In genomic region chrX:1355800-1356148, GRCh38 we compare ENCODE assay signal across 15 cellular contexts. TPM values are rescaled to one million over a fixed set of nuclear protein-coding genes. Genes with fewer than 3 reads are reported as not detected.
A peak's percentile ranks its signal among the peaks of the same experiment; 100 is the strongest.
DNase-seq lines count a peak whose midpoint lies in the region; ATAC-seq and TF ChIP-seq lines count a peak whose summit lies in the region.
"Had no signal": no experiment of that assay in that cellular context is flagged by ENCODE, and none has a peak within 500 bp of the region (broad histone marks: within the 10 kb centered on the region; RNA-seq: fewer than 3 reads in every experiment).

No MANE protein-coding gene starts in this region.

- no peaks in the 10 kb centered on the region for H3K79me2 ChIP-seq in OCI-LY7 (ENCODE audit: insufficient read depth, low read depth, low read length)

- POLR2A ChIA-PET in OCI-LY7 (lab: Charles Lee), result no interaction called here

- H4K20me1 ChIP-seq in OCI-LY7 (ENCODE audit: insufficient read depth, low read length), result no peaks in the 10 kb centered on the region

- intact Hi-C loops in Right ventricle myocardium inferior (cut with DNase I) (no loop called here), OCI-LY7 (cut with micrococcal nuclease; ENCODE audit: unreplicated experiment) (no loop called here), sciatic nerve (cut with DNase I) (no loop called here)

- no peaks in the 10 kb centered on the region for H3K9me2 ChIP-seq in OCI-LY7 (ENCODE audit: insufficient read depth, low read length)

- H3K27me3 ChIP-seq in right atrium auricular region (no peaks in the 10 kb centered on the region), iPS DF 6.9 (ENCODE audit: control insufficient read depth, insufficient read depth, low read length) (no peaks in the 10 kb centered on the region)
- H3K27me3 ChIP-seq: Peyer's patch had no signal

- peak; percentile 16 for ATAC-seq in Right ventricle myocardium inferior
- ATAC-seq in sciatic nerve, result peak; percentile 37
- ATAC-seq in GM21529 (IDR thresholded peaks at IDR 0.05; ENCODE audit: unreplicated experiment), result no peak

- peak overlapping the region; percentile 66 for H2AFZ ChIP-seq in OCI-LY7 (ENCODE audit: low read length)

- no TSS peak for BruUV-seq in OCI-LY7 (replicated peaks; lab: Mats Ljungman, UMichigan)

- H3K4me3 ChIP-seq in right atrium auricular region (no peak overlapping the region), OCI-LY7 (ENCODE audit: low read depth, low read length, poor library complexity, severe bottlenecking) (no peak overlapping the region), iPS DF 6.9 (ENCODE audit: low read length) (no peak overlapping the region), coronary artery (no peak overlapping the region)
- H3K4me3 ChIP-seq: Peyer's patch had no signal

- no peak for DNase-seq in Right ventricle myocardium inferior (ENCODE audit: missing footprints)
- no peak for DNase-seq in right atrium auricular region (ENCODE audit: low spot score)
- no peak for DNase-seq in OCI-LY7 (ENCODE audit: low spot score)
- DNase-seq in iPS DF 6.9 (ENCODE audit: low read depth, low spot score), result no peak
- DNase-seq in sciatic nerve (ENCODE audit: low spot score), result no peak
- DNase-seq in coronary artery (ENCODE audit: low spot score), result no peak
- DNase-seq in activated CD8-positive, alpha-beta memory T cell treated with anti-CD3 and anti-CD28 coated beads, Interleukin-2, amount 50 U/mL, for 4 hours, result no peak
- DNase-seq: activated CD4-positive, alpha-beta T cell treated with anti-CD3 and anti-CD28 coated beads, Interleukin-2, amount 50 U/mL, for 4 hours; activated T-cell treated with anti-CD3 and anti-CD28 coated beads, Interleukin-2, amount 50 U/mL, for 48 hours; effector CD8-positive, alpha-beta T cell; NCI-H2081; NCI-H526 treated with DMSO at 0.1 percent for 48 hours; Peyer's patch; stimulated activated CD4-positive, alpha-beta T cell treated with anti-CD3 and anti-CD28 coated beads, Interleukin-2, amount 100 ng/mL, for 48 hours had no signal

- H3K4me2 ChIP-seq in OCI-LY7 (ENCODE audit: low read length), result peak overlapping the region; percentile 47

- no CpG with 5 or more reads among the region's 6 CpGs for WGBS in iPS DF 6.9 (ENCODE audit: insufficient coverage, insufficient read length)

- no peak overlapping the region for H3K27ac ChIP-seq in right atrium auricular region
- peak overlapping the region; percentile 8 for H3K27ac ChIP-seq in OCI-LY7 (ENCODE audit: low read depth, low read length, poor library complexity, severe bottlenecking)
- peak overlapping the region; percentile 93 for H3K27ac ChIP-seq in iPS DF 6.9 (ENCODE audit: low read length)
- peak overlapping the region in 1 of 2 donors; percentile 3 for H3K27ac ChIP-seq in coronary artery
- H3K27ac ChIP-seq: Peyer's patch had no signal

- H3K4me1 ChIP-seq in right atrium auricular region (no peaks in the 10 kb centered on the region), OCI-LY7 (ENCODE audit: insufficient read depth, low read length, poor library complexity, severe bottlenecking) (peaks cover 11% of the 10 kb centered on the region), iPS DF 6.9 (ENCODE audit: control insufficient read depth, insufficient read depth, low read length) (peaks cover 6% of the 10 kb centered on the region)
- H3K4me1 ChIP-seq: Peyer's patch had no signal

- peaks cover 12% of the 10 kb centered on the region for H3K36me3 ChIP-seq in right atrium auricular region
- H3K36me3 ChIP-seq in OCI-LY7 (ENCODE audit: insufficient read depth, low read length), result no peaks in the 10 kb centered on the region
- H3K36me3 ChIP-seq in iPS DF 6.9 (ENCODE audit: control insufficient read depth, insufficient read depth, low read length), result no peaks in the 10 kb centered on the region

- peaks cover 6 to 9% of the 10 kb centered on the region in 2 donors for H3K9me3 ChIP-seq in right atrium auricular region
- no peaks in the 10 kb centered on the region for H3K9me3 ChIP-seq in OCI-LY7 (ENCODE audit: low read length)
- no peaks in the 10 kb centered on the region for H3K9me3 ChIP-seq in iPS DF 6.9 (ENCODE audit: control insufficient read depth, insufficient read depth, low read length)

- TF ChIP-seq CTCF in right atrium auricular region (IDR thresholded peaks at IDR 0.05) (no peak), OCI-LY7 (conservative IDR thresholded peaks at IDR 0.05; ENCODE audit: low read length) (no peak), coronary artery (IDR thresholded peaks at IDR 0.05) (no peak)

- CTCF ChIA-PET in OCI-LY7 (lab: Charles Lee; ENCODE audit: unreplicated experiment), result no interaction called here

RNA-seq across cellular contexts. Expression of gene IL3RA, which starts 19.2 kb away (rescaled TPM):
- total RNA-seq in Right ventricle myocardium inferior (8.1 TPM), right atrium auricular region (1 to 10 TPM; 2.4 to 3.2 TPM), OCI-LY7 (2022) (not detected in 2 replicates), sciatic nerve (17.5 TPM)
- total RNA-seq in OCI-LY7 (2014; rRNA removed; shearing (Covaris generic)), result not detected in 2 replicates

RNA-seq across cellular contexts. Expression of gene SLC25A6, which starts 36.1 kb away (rescaled TPM):
- 145 TPM for total RNA-seq in Right ventricle myocardium inferior
- total RNA-seq in right atrium auricular region, result 100 to 1,000 TPM; 109 to 157 TPM
- total RNA-seq in OCI-LY7 (2014; rRNA removed; shearing (Covaris generic)), result 196 and 211 TPM in 2 replicates
- 444 and 492 TPM in 2 replicates for total RNA-seq in OCI-LY7 (2022)
- total RNA-seq in sciatic nerve, result 167 TPM

Comparison
In these comparisons a context has a peak if more than half of its experiments do, and no peak if none do; other contexts are left out.
1. H3K27ac ChIP-seq: peak in OCI-LY7 (single experiment) and iPS DF 6.9 (single experiment); none in right atrium auricular region (0 of 2).